18 cellular contexts compared by ENCODE assay signal in genomic region chr10:68700193-68700592, GRCh38. TPM values are rescaled to one million over a fixed set of nuclear protein-coding genes. Genes with fewer than 3 reads are reported as not detected.
A peak's percentile ranks its signal among the peaks of the same experiment; 100 is the strongest.
DNase-seq lines count a peak whose midpoint lies in the region; ATAC-seq and TF ChIP-seq lines count a peak whose summit lies in the region.
"Had no signal": no experiment of that assay in that cellular context is flagged by ENCODE, and none has a peak within 500 bp of the region (broad histone marks: within the 10 kb centered on the region; RNA-seq: fewer than 3 reads in every experiment).

No MANE protein-coding gene starts in this region.

- H3K27ac ChIP-seq in cardiac muscle cell (peak overlapping the region; percentile 2), heart right ventricle (no peak overlapping the region), Karpas-422 (ENCODE audit: low read length) (0 out of 2 replicates have a peak overlapping the region, but pooled peaks have one; percentile 18), SK-N-MC (peak overlapping the region; percentile 65; the same call in 1 of the 2 replicates)
- H3K27ac ChIP-seq: GM23248 had no signal

- no peak overlapping the region for H3K9ac ChIP-seq in Karpas-422 (ENCODE audit: low read length)
- no peak overlapping the region for H3K9ac ChIP-seq in SK-N-MC (ENCODE audit: insufficient read length)
- H3K9ac ChIP-seq: GM23248 had no signal

- peak overlapping the region; percentile 47 for H3K4me2 ChIP-seq in Karpas-422 (ENCODE audit: low read depth, low read length, poor library complexity, severe bottlenecking)

- H3K9me3 ChIP-seq in cardiac muscle cell (ENCODE audit: low read depth) (no peaks in the 10 kb centered on the region), heart right ventricle (no peaks in the 10 kb centered on the region), Karpas-422 (ENCODE audit: low read length) (no peaks in the 10 kb centered on the region), SK-N-MC (ENCODE audit: low read depth, low read length) (no peaks in the 10 kb centered on the region)

- DNase-seq in cardiac muscle cell (ENCODE audit: low read depth in 1 of 2, low spot score in 1 of 2), result no peak
- DNase-seq in heart right ventricle, result no peak
- no peak for DNase-seq in Karpas-422
- no peak for DNase-seq in SK-N-MC (ENCODE audit: low read depth, low spot score)
- no peak for DNase-seq in NOMO-1 treated with DMSO at 0.1 percent for 48 hours (lab: John Stamatoyannopoulos, UW; ENCODE audit: unreplicated experiment)
- DNase-seq in globus pallidus (ENCODE audit: low spot score), result no peak
- DNase-seq: C1 segment of cervical spinal cord; Calu3; CD4-positive, alpha-beta memory T cell; COR-L47; DMS53; DMS79 treated with DMSO at 0.1 percent for 48 hours; GF-D8; H9; HFFc6 had no signal

- H3K27me3 ChIP-seq in cardiac muscle cell, result no peaks in the 10 kb centered on the region
- no peaks in the 10 kb centered on the region for H3K27me3 ChIP-seq in heart right ventricle
- no peaks in the 10 kb centered on the region for H3K27me3 ChIP-seq in Karpas-422 (ENCODE audit: low read length)

- H3K9me2 ChIP-seq in Karpas-422 (replicated peaks; ENCODE audit: insufficient read depth, low read length), result no peaks in the 10 kb centered on the region

- TF ChIP-seq CTCF in cardiac muscle cell (IDR thresholded peaks at IDR 0.05; ENCODE audit: low read depth, low read length) (no peak), heart right ventricle (IDR thresholded peaks at IDR 0.05) (no peak)

- no peaks in the 10 kb centered on the region for H4K20me1 ChIP-seq in Karpas-422 (ENCODE audit: insufficient read depth, low read depth, low read length)

- H3K36me3 ChIP-seq in cardiac muscle cell (no peaks in the 10 kb centered on the region), heart right ventricle (no peaks in the 10 kb centered on the region), Karpas-422 (ENCODE audit: insufficient read depth, low read length) (no peaks in the 10 kb centered on the region), SK-N-MC (ENCODE audit: insufficient read depth, low read length) (no peaks in the 10 kb centered on the region)

- intact Hi-C loops in heart right ventricle (cut with DNase I), result no loop called here

- 67% methylated on average over 1 of the region's 1 CpG for WGBS in heart right ventricle, 2 donors

- H3K4me1 ChIP-seq in cardiac muscle cell (ENCODE audit: low read depth), result no peaks in the 10 kb centered on the region
- peaks cover 0 to 15% (median 3%) of the 10 kb centered on the region in 9 donors for H3K4me1 ChIP-seq in heart right ventricle
- peaks cover 18% of the 10 kb centered on the region for H3K4me1 ChIP-seq in Karpas-422 (ENCODE audit: low read length)

- H3K4me3 ChIP-seq in cardiac muscle cell (no peak overlapping the region), heart right ventricle (no peak overlapping the region), Karpas-422 (ENCODE audit: low read length) (no peak overlapping the region), SK-N-MC (0 out of 2 replicates have a peak overlapping the region, but pooled peaks have one; percentile 18)
- H3K4me3 ChIP-seq: GM23248 had no signal

- ATAC-seq in heart right ventricle (no peak), HG02840 (IDR thresholded peaks at IDR 0.05; ENCODE audit: low FRiP score, unreplicated experiment) (no peak)
- ATAC-seq: HCT116 had no signal

- no peaks in the 10 kb centered on the region for H3K79me2 ChIP-seq in Karpas-422 (ENCODE audit: low read length)

- H2AFZ ChIP-seq in Karpas-422 (ENCODE audit: low read length), result peak overlapping the region; percentile 67; the same call in 1 of the 2 replicates
- H2AFZ ChIP-seq: GM23248 had no signal

RNA-seq across cellular contexts. Expression of gene CCAR1, which starts 20.8 kb away (rescaled TPM):
- total RNA-seq in cardiac muscle cell (61.4 and 85.7 TPM in 2 replicates), heart right ventricle (10 to 100 TPM; 23.5 to 37.1 (median 30.5) TPM)
- polyA plus RNA-seq in cardiac muscle cell (63.8 and 98.1 TPM in 2 replicates), heart right ventricle (10 to 100 TPM; 24.1 to 62.3 TPM)
- total RNA-seq in Karpas-422 (2014; rRNA removed; shearing (Covaris generic); ENCODE audit: low replicate concordance), result 58.3 and 102 TPM in 2 replicates

Comparison
In these comparisons a context has a peak if more than half of its experiments do, and no peak if none do; other contexts are left out.
1. H3K27ac ChIP-seq: peak in cardiac muscle cell (single experiment), Karpas-422 (single experiment) and SK-N-MC (single experiment); none in heart right ventricle (0 of 10).